Comparison of ENCODE assay signal across 8 cellular contexts in the genomic region with DNA sequence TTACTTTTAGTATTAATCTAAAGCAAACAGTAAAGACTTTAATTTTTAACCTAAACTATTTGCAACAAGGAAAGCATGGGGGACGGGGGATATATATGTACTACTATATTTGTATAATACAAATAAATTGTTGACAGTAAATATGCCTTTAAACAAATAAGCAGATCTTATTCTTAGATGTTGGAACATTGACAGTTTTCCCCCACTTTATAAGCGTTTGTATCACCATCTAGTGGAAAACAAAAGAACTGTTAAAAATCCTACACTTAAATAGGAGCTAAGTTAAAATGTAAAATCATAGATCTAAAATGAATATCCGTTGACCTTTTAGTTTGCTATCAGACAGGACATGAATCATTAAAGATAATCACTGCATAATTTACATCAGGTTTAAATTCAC. TPM values are rescaled to one million over a fixed set of nuclear protein-coding genes. Genes with fewer than 3 reads are reported as not detected.
DNase-seq lines count a peak whose midpoint lies in the region; TF ChIP-seq lines count a peak whose summit lies in the region.

No MANE protein-coding gene starts in this region.

- H3K36me3 ChIP-seq in BE2C, result no peaks in the 10 kb centered on the region
- H3K36me3 ChIP-seq in H7 (replicated peaks; ENCODE audit: control insufficient read depth, insufficient read depth, low read length), result peaks cover 4% of the 10 kb centered on the region

- H3K27ac Mint-ChIP-seq in type B pancreatic cell, result no peak overlapping the region
- no peak overlapping the region for H3K27ac Mint-ChIP-seq in activated naive CD8-positive, alpha-beta T cell treated with anti-CD3 and anti-CD28 coated beads for 36 hours

- H3K9me3 Mint-ChIP-seq in type B pancreatic cell, result no peaks in the 10 kb centered on the region
- H3K9me3 Mint-ChIP-seq in activated naive CD8-positive, alpha-beta T cell treated with anti-CD3 and anti-CD28 coated beads for 36 hours, result no peaks in the 10 kb centered on the region

- DNase-seq in BE2C (no peak), H7 (peak; percentile 7), SW480 (ENCODE audit: low spot score) (peak; percentile 45), germinal center (ENCODE audit: low spot score) (peak; percentile 14), type B pancreatic cell (ENCODE audit: extremely low spot score, unreplicated experiment) (no peak), HK-2 (ENCODE audit: unreplicated experiment) (no peak), cerebellar nuclear complex (lab: John Stamatoyannopoulos, UW) (no peak)
- no peak for DNase-seq in activated naive CD8-positive, alpha-beta T cell treated with anti-CD3 and anti-CD28 coated beads for 36 hours

- no peak overlapping the region for H3K4me3 Mint-ChIP-seq in type B pancreatic cell
- no peak overlapping the region for H3K4me3 Mint-ChIP-seq in activated naive CD8-positive, alpha-beta T cell treated with anti-CD3 and anti-CD28 coated beads for 36 hours

- H3K27me3 ChIP-seq in BE2C (no peaks in the 10 kb centered on the region), H7 (ENCODE audit: control insufficient read depth, insufficient read depth, low read length) (no peaks in the 10 kb centered on the region)

- H3K4me3 ChIP-seq in BE2C (ENCODE audit: low read depth, low read length) (no peak overlapping the region), H7 (ENCODE audit: insufficient read depth, low read depth, low read length) (no peak overlapping the region)

- no peaks in the 10 kb centered on the region for H3K27me3 Mint-ChIP-seq in type B pancreatic cell
- H3K27me3 Mint-ChIP-seq in activated naive CD8-positive, alpha-beta T cell treated with anti-CD3 and anti-CD28 coated beads for 36 hours, result no peaks in the 10 kb centered on the region

- peaks cover 5% of the 10 kb centered on the region for H3K4me1 Mint-ChIP-seq in type B pancreatic cell (ENCODE audit: unreplicated experiment)
- peaks cover 4% of the 10 kb centered on the region for H3K4me1 Mint-ChIP-seq in activated naive CD8-positive, alpha-beta T cell treated with anti-CD3 and anti-CD28 coated beads for 36 hours

- peaks cover 12% of the 10 kb centered on the region for H3K36me3 Mint-ChIP-seq in type B pancreatic cell
- peaks cover 25% of the 10 kb centered on the region for H3K36me3 Mint-ChIP-seq in activated naive CD8-positive, alpha-beta T cell treated with anti-CD3 and anti-CD28 coated beads for 36 hours

- no peaks in the 10 kb centered on the region for H3K9me3 ChIP-seq in BE2C

- TF ChIP-seq CTCF in BE2C (IDR thresholded peaks at IDR 0.05; ENCODE audit: low read depth, low read length) (0 out of 2 replicates have a peak, but pooled peaks have one; percentile 26), type B pancreatic cell (conservative IDR thresholded peaks at IDR 0.05) (peak; percentile 71)

- H3K4me1 ChIP-seq in BE2C, result no peaks in the 10 kb centered on the region

RNA-seq across cellular contexts. Expression of a gene that starts 50.0 kb away (rescaled TPM):
- polyA plus RNA-seq in BE2C (2012; ENCODE audit: insufficient read depth, insufficient read length, low read depth), result 11.3 TPM
- 38.0 and 43.2 TPM in 2 replicates for total RNA-seq in H7 (2014; rRNA removed; shearing (Covaris generic))
- 23.7 and 26.7 TPM in 2 replicates for total RNA-seq in type B pancreatic cell (ENCODE audit: low replicate concordance)
- 10 to 100 TPM; 81.5 to 85.3 TPM for total RNA-seq in activated naive CD8-positive, alpha-beta T cell treated with anti-CD3 and anti-CD28 coated beads for 36 hours

Comparison
In these comparisons a context has a peak if more than half of its experiments do, and no peak if none do; other contexts are left out.
1. DNase-seq: peak in H7 (single experiment), SW480 (single experiment) and germinal center (single experiment); none in BE2C (single experiment), type B pancreatic cell (single experiment), HK-2 (single experiment), cerebellar nuclear complex (0 of 2) and activated naive CD8-positive, alpha-beta T cell treated with anti-CD3 and anti-CD28 coated beads for 36 hours (single experiment).